Comparison of ENCODE assay signal across 9 cellular contexts in genomic region chr3:188697127-188697526, GRCh38.
DNase-seq lines count a peak whose midpoint lies in the region; ATAC-seq, FAIRE-seq and TF ChIP-seq lines count a peak whose summit lies in the region.
"Had no signal": no experiment of that assay in that cellular context is flagged by ENCODE, and none has a peak within 500 bp of the region (broad histone marks: within the 10 kb centered on the region; RNA-seq: fewer than 3 reads in every experiment).

No MANE protein-coding gene starts in this region.

- intact Hi-C loops in lower lobe of right lung (cut with DNase I), result no loop called here

- TF ChIP-seq CTCF in lower lobe of right lung (IDR thresholded peaks at IDR 0.05), result no peak

- DNase-seq in NCI-H2107 treated with DMSO at 0.1 percent for 48 hours (lab: John Stamatoyannopoulos, UW; ENCODE audit: unreplicated experiment) (peak; percentile 38), NCI-H2107 (lab: John Stamatoyannopoulos, UW) (no peak), left kidney (ENCODE audit: low read depth, low spot score) (peak; percentile 17), activated gamma-delta T cell (lab: John Stamatoyannopoulos, UW) (no peak), lower lobe of right lung (no peak), RCC 7860 (ENCODE audit: low spot score) (no peak)
- DNase-seq: 8988T had no signal

- no peak for FAIRE-seq in RCC 7860 (lab: Jason Lieb, UNC)

- ATAC-seq in GM21515 (IDR thresholded peaks at IDR 0.05; ENCODE audit: unreplicated experiment) (peak; percentile 87), HG03432 (IDR thresholded peaks at IDR 0.05; ENCODE audit: unreplicated experiment) (peak; percentile 89), lower lobe of right lung (no peak)

- H3K36me3 ChIP-seq in lower lobe of right lung, result no peaks in the 10 kb centered on the region

- H3K4me3 ChIP-seq in lower lobe of right lung, result no peak overlapping the region

- H3K9me3 ChIP-seq in lower lobe of right lung, result no peaks in the 10 kb centered on the region

- no peak overlapping the region for H3K27ac ChIP-seq in lower lobe of right lung

- H3K4me1 ChIP-seq in lower lobe of right lung, result peaks cover 11% of the 10 kb centered on the region

- H3K27me3 ChIP-seq in lower lobe of right lung (ENCODE audit: low read depth), result no peaks in the 10 kb centered on the region

Comparison
In these comparisons a context has a peak if more than half of its experiments do, and no peak if none do; other contexts are left out.
1. DNase-seq: peak in NCI-H2107 treated with DMSO at 0.1 percent for 48 hours (single experiment) and left kidney (single experiment); none in NCI-H2107 (single experiment), activated gamma-delta T cell (single experiment), lower lobe of right lung (single experiment) and RCC 7860 (single experiment).
2. ATAC-seq: peak in GM21515 (single experiment) and HG03432 (single experiment); none in lower lobe of right lung (0 of 2).